Comparison of ENCODE assay signal across 8 cellular contexts in genomic region chr16:57462209-57462977, GRCh38. TPM values are rescaled to one million over a fixed set of nuclear protein-coding genes. Genes with fewer than 3 reads are reported as not detected.
DNase-seq lines count a peak whose midpoint lies in the region; ATAC-seq and TF ChIP-seq lines count a peak whose summit lies in the region.

Gene POLR2C, plus strand, starts transcription at chr16:57462679. Its CDS starts 46 bp downstream, at chr16:57462725.

- no peaks in the 10 kb centered on the region for H3K9me2 ChIP-seq in DOHH2 (replicated peaks; ENCODE audit: control insufficient read depth, low read length)

- intact Hi-C loops in activated T-helper 2 cell treated with anti-CD3 and anti-CD28 coated beads, Interferon-gamma antibody, Interleukin-2, Interleukin-4, amounts not matched to agents 10 μg/mL and 5 μg/mL and 100 μg/mL, durations not matched to agents 14 hours and 24 hours and 36 hours (cut with micrococcal nuclease), result loop anchor here (1.0 to 2.0 kb wide), 3 partner anchors 15 to 56 kb away; partner anchors contain the start of genes CIAPIN1 and COQ9

- H3K4me2 ChIP-seq in DOHH2 (ENCODE audit: low read length), result peak within 1 kb of the TSS; percentile 94

- peaks cover 4% of the 10 kb centered on the region for H3F3A ChIP-seq in DOHH2 (ENCODE audit: control insufficient read depth, insufficient read depth)

- peaks cover 21% of the 10 kb centered on the region for H3K4me1 Mint-ChIP-seq in activated T-helper 2 cell treated with anti-CD3 and anti-CD28 coated beads, Interferon-gamma antibody, Interleukin-2, Interleukin-4, amounts not matched to agents 10 μg/mL and 5 μg/mL and 100 μg/mL, durations not matched to agents 14 hours and 24 hours and 36 hours (ENCODE audit: low read depth)
- peaks cover 13% of the 10 kb centered on the region for H3K4me1 Mint-ChIP-seq in nephron progenitor cell
- peaks cover 33% of the 10 kb centered on the region for H3K4me1 Mint-ChIP-seq in stimulated activated naive CD8-positive, alpha-beta T cell treated with anti-CD3 and anti-CD28 coated beads, Interleukin-15, amount 100 ng/mL, for 72 hours

- H3K4me3 ChIP-seq in DOHH2 (ENCODE audit: low read length) (peak within 1 kb of the TSS; percentile 95), fibroblast of pulmonary artery (replicated peaks; ENCODE audit: low read depth, low read length) (peak within 1 kb of the TSS; percentile 90)

- H3K27ac ChIP-seq in DOHH2 (ENCODE audit: low read depth, low read length), result no peak within 1 kb of the TSS
- peak within 1 kb of the TSS; percentile 71 for H3K27ac ChIP-seq in RWPE1

- no peaks in the 10 kb centered on the region for H4K20me1 ChIP-seq in DOHH2 (ENCODE audit: control insufficient read depth, insufficient read depth, low read depth, low read length)

- ATAC-seq in GM21717 (IDR thresholded peaks at IDR 0.05; ENCODE audit: unreplicated experiment), result peak; percentile 64
- peak; percentile 97 for ATAC-seq in stimulated activated naive CD8-positive, alpha-beta T cell treated with anti-CD3 and anti-CD28 coated beads, Interleukin-15, amount 100 ng/mL, for 72 hours

- no peaks in the 10 kb centered on the region for H3K27me3 Mint-ChIP-seq in activated T-helper 2 cell treated with anti-CD3 and anti-CD28 coated beads, Interferon-gamma antibody, Interleukin-2, Interleukin-4, amounts not matched to agents 10 μg/mL and 5 μg/mL and 100 μg/mL, durations not matched to agents 14 hours and 24 hours and 36 hours (ENCODE audit: low read depth)
- H3K27me3 Mint-ChIP-seq in nephron progenitor cell (ENCODE audit: low read depth, poor library complexity), result no peaks in the 10 kb centered on the region
- no peaks in the 10 kb centered on the region for H3K27me3 Mint-ChIP-seq in stimulated activated naive CD8-positive, alpha-beta T cell treated with anti-CD3 and anti-CD28 coated beads, Interleukin-15, amount 100 ng/mL, for 72 hours

- H3K36me3 ChIP-seq in DOHH2 (ENCODE audit: control insufficient read depth, low read length), result peaks cover 68% of the 10 kb centered on the region

- H3K79me2 ChIP-seq in DOHH2 (ENCODE audit: control insufficient read depth, low read length), result peaks cover 22% of the 10 kb centered on the region

- CTCF ChIA-PET in RWPE1 (lab: Yijun Ruan, JAX), result interaction anchor here (0.6 to 2.2 kb wide), 15 partner anchors 9 to 550 kb away, joined by 3 to 14 read pairs (median 4); partner anchors contain the start of genes CIAPIN1 and COQ9

- peak within 1 kb of the TSS; percentile 100 for H3K4me3 Mint-ChIP-seq in activated T-helper 2 cell treated with anti-CD3 and anti-CD28 coated beads, Interferon-gamma antibody, Interleukin-2, Interleukin-4, amounts not matched to agents 10 μg/mL and 5 μg/mL and 100 μg/mL, durations not matched to agents 14 hours and 24 hours and 36 hours (ENCODE audit: low read depth)
- H3K4me3 Mint-ChIP-seq in nephron progenitor cell, result peak within 1 kb of the TSS; percentile 97
- H3K4me3 Mint-ChIP-seq in stimulated activated naive CD8-positive, alpha-beta T cell treated with anti-CD3 and anti-CD28 coated beads, Interleukin-15, amount 100 ng/mL, for 72 hours, result peak within 1 kb of the TSS; percentile 99 to 100

- H3K9me3 Mint-ChIP-seq in activated T-helper 2 cell treated with anti-CD3 and anti-CD28 coated beads, Interferon-gamma antibody, Interleukin-2, Interleukin-4, amounts not matched to agents 10 μg/mL and 5 μg/mL and 100 μg/mL, durations not matched to agents 14 hours and 24 hours and 36 hours, result no peaks in the 10 kb centered on the region
- H3K9me3 Mint-ChIP-seq in nephron progenitor cell, result no peaks in the 10 kb centered on the region
- H3K9me3 Mint-ChIP-seq in stimulated activated naive CD8-positive, alpha-beta T cell treated with anti-CD3 and anti-CD28 coated beads, Interleukin-15, amount 100 ng/mL, for 72 hours, result no peaks in the 10 kb centered on the region

- no peaks in the 10 kb centered on the region for H3K9me3 ChIP-seq in DOHH2 (ENCODE audit: control insufficient read depth, insufficient read depth, low read length)

- H3K36me3 Mint-ChIP-seq in activated T-helper 2 cell treated with anti-CD3 and anti-CD28 coated beads, Interferon-gamma antibody, Interleukin-2, Interleukin-4, amounts not matched to agents 10 μg/mL and 5 μg/mL and 100 μg/mL, durations not matched to agents 14 hours and 24 hours and 36 hours (ENCODE audit: low read depth), result peaks cover 46% of the 10 kb centered on the region
- peaks cover 29% of the 10 kb centered on the region for H3K36me3 Mint-ChIP-seq in nephron progenitor cell (ENCODE audit: low read depth)

- peak; percentile 85 for DNase-seq in KG1 (lab: John Stamatoyannopoulos, UW)
- peak; percentile 81 for DNase-seq in RWPE1 (ENCODE audit: low spot score)
- DNase-seq in activated T-helper 2 cell treated with anti-CD3 and anti-CD28 coated beads, Interferon-gamma antibody, Interleukin-2, Interleukin-4, amounts not matched to agents 10 μg/mL and 5 μg/mL and 100 μg/mL, durations not matched to agents 14 hours and 24 hours and 36 hours (ENCODE audit: low spot score), result peak; percentile 89
- DNase-seq in fibroblast of pulmonary artery (ENCODE audit: low read depth), result peak; percentile 90
- peak; percentile 95 for DNase-seq in nephron progenitor cell
- peak; percentile 93 for DNase-seq in stimulated activated naive CD8-positive, alpha-beta T cell treated with anti-CD3 and anti-CD28 coated beads, Interleukin-15, amount 100 ng/mL, for 72 hours

- POLR2A ChIA-PET in RWPE1 (lab: Yijun Ruan, JAX; ENCODE audit: low non-redundant PET), result interaction anchor here (0.6 to 0.8 kb wide), 5 partner anchors 14 to 376 kb away, joined by 3 to 4 read pairs (median 3); partner anchors contain the start of genes CIAPIN1 and COQ9

- H3K27ac Mint-ChIP-seq in activated T-helper 2 cell treated with anti-CD3 and anti-CD28 coated beads, Interferon-gamma antibody, Interleukin-2, Interleukin-4, amounts not matched to agents 10 μg/mL and 5 μg/mL and 100 μg/mL, durations not matched to agents 14 hours and 24 hours and 36 hours, result peak within 1 kb of the TSS; percentile 100
- H3K27ac Mint-ChIP-seq in nephron progenitor cell, result peak within 1 kb of the TSS; percentile 93
- H3K27ac Mint-ChIP-seq in stimulated activated naive CD8-positive, alpha-beta T cell treated with anti-CD3 and anti-CD28 coated beads, Interleukin-15, amount 100 ng/mL, for 72 hours, result peak within 1 kb of the TSS; percentile 100

- H3K4me1 ChIP-seq in DOHH2 (ENCODE audit: control insufficient read depth, low read length), result peaks cover 8% of the 10 kb centered on the region

- TF ChIP-seq CTCF in DOHH2 (IDR thresholded peaks at IDR 0.05; ENCODE audit: low read depth, low read length, poor library complexity, severe bottlenecking) (peak; percentile 80), RWPE1 (conservative IDR thresholded peaks at IDR 0.05; ENCODE audit: low read depth) (peak; percentile 97), fibroblast of pulmonary artery (IDR thresholded peaks at IDR 0.05; ENCODE audit: low read length, missing control alignments) (peak; percentile 95), nephron progenitor cell (IDR thresholded peaks at IDR 0.05) (peak; percentile 98)

- H3K27me3 ChIP-seq in DOHH2 (ENCODE audit: control insufficient read depth, low read length), result no peaks in the 10 kb centered on the region

RNA-seq across cellular contexts. Expression of gene POLR2C, which starts in this region (rescaled TPM):
- 73.6 and 75.6 TPM in 2 replicates for total RNA-seq in activated T-helper 2 cell treated with anti-CD3 and anti-CD28 coated beads, Interferon-gamma antibody, Interleukin-2, Interleukin-4, amounts not matched to agents 10 μg/mL and 5 μg/mL and 100 μg/mL, durations not matched to agents 14 hours and 24 hours and 36 hours
